11 cellular contexts compared by ENCODE assay signal in the genomic region with DNA sequence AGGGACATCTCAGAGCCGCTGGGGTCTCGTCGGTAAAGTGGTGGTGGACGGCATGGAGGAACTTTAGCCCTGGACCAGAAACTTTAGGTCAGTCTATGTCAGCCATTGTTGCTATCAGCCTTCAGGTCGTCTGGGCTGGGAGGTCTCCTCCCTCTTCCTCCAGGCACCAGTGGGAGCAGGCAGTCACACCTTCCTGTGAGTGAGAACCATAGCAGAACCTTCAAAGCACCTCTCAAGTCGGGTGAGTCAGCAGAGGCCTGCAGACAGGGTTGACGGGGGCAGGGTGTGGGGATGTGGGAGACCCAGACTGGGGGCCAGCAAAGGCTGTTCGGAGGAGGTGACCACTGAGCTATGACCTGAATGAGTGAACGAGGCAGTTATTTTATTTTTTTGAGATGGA. TPM values are rescaled to one million over a fixed set of nuclear protein-coding genes. Genes with fewer than 3 reads are reported as not detected.
DNase-seq lines count a peak whose midpoint lies in the region; ATAC-seq lines count a peak whose summit lies in the region.
"Had no signal": no experiment of that assay in that cellular context is flagged by ENCODE, and none has a peak within 500 bp of the region (broad histone marks: within the 10 kb centered on the region; RNA-seq: fewer than 3 reads in every experiment).

No MANE protein-coding gene starts in this region.

- H3K4me3 Mint-ChIP-seq in immature natural killer cell, result peak overlapping the region; percentile 4 to 66 (median 51)

- no peaks in the 10 kb centered on the region for H3K9me3 Mint-ChIP-seq in immature natural killer cell

- no peak for ATAC-seq in HG03280 (IDR thresholded peaks at IDR 0.05; ENCODE audit: unreplicated experiment)

- no peaks in the 10 kb centered on the region for H3K36me3 Mint-ChIP-seq in immature natural killer cell

- H3K27me3 Mint-ChIP-seq in immature natural killer cell (ENCODE audit: low read depth in 3 of 3), result peaks cover 3 to 8% (median 7%) of the 10 kb centered on the region in 3 donors

- DNase-seq in DMS53 (lab: John Stamatoyannopoulos, UW), result peak; percentile 61
- DNase-seq in DMS53 treated with DMSO at 0.1 percent for 48 hours (lab: John Stamatoyannopoulos, UW; ENCODE audit: unreplicated experiment), result no peak
- peak; percentile 73 for DNase-seq in activated CD8-positive, alpha-beta memory T cell treated with anti-CD3 and anti-CD28 coated beads, Interleukin-2, amount 50 U/mL, for 48 hours
- DNase-seq in immature natural killer cell, result peak; percentile 60 to 74 (median 67)
- DNase-seq in stimulated activated CD4-positive, alpha-beta T cell treated with anti-CD3 and anti-CD28 coated beads, TNF-alpha, amount 100 ng/mL, for 48 hours (ENCODE audit: low read depth in 3 of 3), result peak in 2 of 3 donors; percentile 54 to 68
- DNase-seq in NCI-H2171 (lab: John Stamatoyannopoulos, UW), result no peak
- DNase-seq in NCI-H1694 treated with DMSO at 0.1 percent for 48 hours (lab: John Stamatoyannopoulos, UW), result no peak
- DNase-seq: GM23248, NCI-H748 treated with DMSO at 0.1 percent for 48 hours, small intestine had no signal

- peak overlapping the region; percentile 24 to 96 (median 85) for H3K27ac Mint-ChIP-seq in immature natural killer cell

- peaks cover 18 to 33% of the 10 kb centered on the region in 2 donors for H3K4me1 Mint-ChIP-seq in immature natural killer cell

RNA-seq across cellular contexts. Expression of a gene that starts 15.4 kb away (rescaled TPM):
- polyA plus RNA-seq in immature natural killer cell, result 1 to 10 TPM in 1 of 3 donors, under 1 TPM in 2; 0.27 to 3.4 (median 0.89) TPM

RNA-seq across cellular contexts. Expression of a gene that starts 16.2 kb away (rescaled TPM):
- 10 to 100 TPM; 10.8 to 14.5 (median 11.7) TPM for polyA plus RNA-seq in immature natural killer cell

RNA-seq across cellular contexts. Expression of a gene that starts 48.4 kb away (rescaled TPM):
- polyA plus RNA-seq in immature natural killer cell, result not detected

RNA-seq across cellular contexts. Expression of a gene that starts 52.1 kb away (rescaled TPM):
- 100 to 1,000 TPM; 145 to 310 (median 303) TPM for polyA plus RNA-seq in immature natural killer cell

RNA-seq across cellular contexts. Expression of a gene that starts 59.0 kb away (rescaled TPM):
- polyA plus RNA-seq in immature natural killer cell, result 10 to 100 TPM in 2 of 3 donors, 1 to 10 TPM in 1; 4.9 to 16.0 (median 10.8) TPM

Comparison
In these comparisons a context has a peak if more than half of its experiments do, and no peak if none do; other contexts are left out.
1. DNase-seq: peak in DMS53 (single experiment), activated CD8-positive, alpha-beta memory T cell treated with anti-CD3 and anti-CD28 coated beads, Interleukin-2, amount 50 U/mL, for 48 hours (single experiment), immature natural killer cell (3 of 3) and stimulated activated CD4-positive, alpha-beta T cell treated with anti-CD3 and anti-CD28 coated beads, TNF-alpha, amount 100 ng/mL, for 48 hours (2 of 3); none in DMS53 treated with DMSO at 0.1 percent for 48 hours (single experiment), NCI-H2171 (single experiment) and NCI-H1694 treated with DMSO at 0.1 percent for 48 hours (single experiment).